25 cellular contexts compared by ENCODE assay signal in genomic region chr7:443279-443833, GRCh38.
"Had no signal": no experiment of that assay in that cellular context is flagged by ENCODE, and none has a peak within 500 bp of the region (broad histone marks: within the 10 kb centered on the region; RNA-seq: fewer than 3 reads in every experiment).

No MANE protein-coding gene starts in this region.

- H3K36me3 ChIP-seq: neural progenitor cell, neutrophil, pancreas, right lobe of liver, sigmoid colon, stomach, thoracic aorta, thyroid gland, tibial nerve, upper lobe of right lung, vagina had no signal

- ATAC-seq: naive thymus-derived CD4-positive, alpha-beta T cell; natural killer cell; pancreas; psoas muscle; right cardiac atrium; right lobe of liver; stimulated activated effector memory CD8-positive, alpha-beta T cell treated with anti-CD3 and anti-CD28 coated beads, Interleukin-12 subunit alpha, Interleukin-12 subunit beta, amount 100 ng/mL, for 72 hours; stimulated activated naive B cell treated with anti-CD40 and anti-IgM and Interleukin-4, amounts not matched to agents 10 μg/mL and 1 μg/mL and 100 μg/mL, for 72 hours; upper lobe of right lung had no signal

- H2AFZ ChIP-seq: neural progenitor cell had no signal

- H3K27me3 ChIP-seq: neural progenitor cell, neutrophil, pancreas, right lobe of liver, sigmoid colon, thyroid gland, tibial nerve, upper lobe of right lung, vagina had no signal

- H3K4me1 ChIP-seq: pancreas, right lobe of liver, sigmoid colon, thyroid gland, upper lobe of right lung had no signal

- H3K9ac ChIP-seq: neural progenitor cell had no signal

- H3K4me3 ChIP-seq: neural progenitor cell, pancreas, psoas muscle, right lobe of liver, sigmoid colon, stomach, thoracic aorta, thyroid gland, tibial nerve, upper lobe of right lung, vagina had no signal

- H3K4me2 ChIP-seq: neural progenitor cell had no signal

- H3K9me3 ChIP-seq: neutrophil, pancreas, psoas muscle, right lobe of liver, sigmoid colon, stomach, thoracic aorta, thyroid gland, tibial nerve, upper lobe of right lung, vagina had no signal

- FAIRE-seq: pancreas, small intestine had no signal

- H3K27ac ChIP-seq: neural progenitor cell, neutrophil, pancreas, psoas muscle, right lobe of liver, sigmoid colon, stomach, thoracic aorta, thyroid gland, tibial nerve, upper lobe of right lung, vagina had no signal

- DNase-seq: naive thymus-derived CD4-positive, alpha-beta T cell; natural killer cell; nucleus accumbens; pancreas; posterior cingulate gyrus; psoas muscle; right lobe of liver; sigmoid colon; small intestine; stimulated activated CD4-positive, alpha-beta T cell treated with anti-CD3 and anti-CD28 coated beads, Interleukin-15, amount 100 ng/mL, for 24 hours; stimulated activated CD4-positive, alpha-beta T cell treated with anti-CD3 and anti-CD28 coated beads, Interleukin-2, amount 100 ng/mL, for 24 hours; stimulated activated CD4-positive, alpha-beta T cell treated with anti-CD3 and anti-CD28 coated beads, Interleukin-2, amount 100 ng/mL, for 48 hours; stimulated activated CD4-positive, alpha-beta T cell treated with anti-CD3 and anti-CD28 coated beads, Interleukin-4, amount 100 ng/mL, for 24 hours; stimulated activated naive B cell treated with anti-CD40 and anti-IgM and Interleukin-4, amounts not matched to agents 10 μg/mL and 1 μg/mL and 100 μg/mL, for 72 hours; stimulated activated naive CD4-positive, alpha-beta T cell treated with Interleukin-2 at 50 U/mL for 16 hours; stomach; thyroid gland; upper lobe of right lung had no signal
